15 cellular contexts compared by ENCODE assay signal in the genomic region with DNA sequence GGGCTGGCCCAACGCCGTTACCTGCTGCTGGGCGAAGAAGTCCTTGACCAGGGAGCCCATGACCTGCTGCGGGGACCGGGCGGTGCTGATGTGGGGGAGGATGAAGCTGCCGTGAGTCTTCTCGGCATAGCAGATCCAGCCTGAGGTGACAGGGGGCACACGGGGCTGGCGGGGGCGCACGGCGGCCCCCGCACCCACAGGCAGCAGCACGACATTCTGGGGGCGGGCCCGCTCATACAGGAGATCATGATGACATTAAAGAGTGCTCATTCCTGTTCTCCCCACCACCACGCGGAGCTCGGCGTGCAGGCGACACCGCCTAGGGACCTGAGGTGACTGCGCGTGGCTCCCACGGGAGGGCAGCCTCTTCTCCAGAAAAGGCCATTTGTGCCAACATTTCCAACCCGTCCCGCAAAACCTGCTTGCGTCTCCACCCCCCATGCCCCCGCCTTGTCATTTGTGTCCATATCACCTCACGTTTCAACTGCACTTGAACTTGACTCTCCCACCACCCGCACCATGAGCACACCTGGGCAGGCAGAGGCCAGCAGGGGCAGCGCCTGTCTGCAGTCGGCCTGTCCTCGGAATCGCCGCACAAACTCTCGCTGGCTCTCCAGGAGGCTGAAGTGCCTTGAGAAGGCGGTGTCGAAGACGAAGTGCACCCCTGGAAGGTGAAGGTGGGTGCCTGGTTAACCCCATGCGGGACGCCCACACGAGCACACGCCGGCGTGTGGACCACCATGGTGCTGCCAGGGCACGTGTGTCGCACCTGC. TPM values are rescaled to one million over a fixed set of nuclear protein-coding genes. Genes with fewer than 3 reads are reported as not detected.
DNase-seq lines count a peak whose midpoint lies in the region; ATAC-seq, FAIRE-seq and TF ChIP-seq lines count a peak whose summit lies in the region.
"Had no signal": no experiment of that assay in that cellular context is flagged by ENCODE, and none has a peak within 500 bp of the region (broad histone marks: within the 10 kb centered on the region; RNA-seq: fewer than 3 reads in every experiment).

No MANE protein-coding gene starts in this region.

- H3K27me3 ChIP-seq in GM06990 (replicated peaks; ENCODE audit: control insufficient read depth, insufficient read depth, low read length): no peaks in the 10 kb centered on the region
- H3K27me3 ChIP-seq in RWPE2 (ENCODE audit: insufficient read depth, poor library complexity, severe bottlenecking): no peaks in the 10 kb centered on the region
- no peaks in the 10 kb centered on the region for H3K27me3 ChIP-seq in kidney epithelial cell (ENCODE audit: control insufficient read depth, insufficient read depth, low read length)
- H3K27me3 ChIP-seq in esophagus squamous epithelium: peaks cover 0 to 1% (median 0%) of the 10 kb centered on the region in 4 donors

- no peak for TF ChIP-seq POLR2A in esophagus squamous epithelium (IDR thresholded peaks at IDR 0.05)

- TF ChIP-seq CTCF in 22Rv1 (IDR thresholded peaks at IDR 0.05) (no peak), GM06990 (IDR thresholded peaks at IDR 0.05; ENCODE audit: insufficient read depth, low read length, poor library complexity, severe bottlenecking) (no peak), RWPE2 (IDR thresholded peaks at IDR 0.05; ENCODE audit: poor library complexity, severe bottlenecking) (no peak), kidney epithelial cell (IDR thresholded peaks at IDR 0.05; ENCODE audit: insufficient read depth, low read length, poor library complexity, severe bottlenecking) (peak; percentile 4), esophagus squamous epithelium (IDR thresholded peaks at IDR 0.05) (no peak)

- no peak for FAIRE-seq in HTR-8/SVneo (lab: Jason Lieb, UNC)

- H3K27ac ChIP-seq in 22Rv1 (0 out of 2 replicates have a peak overlapping the region, but pooled peaks have one; percentile 96), RWPE2 (ENCODE audit: poor library complexity, severe bottlenecking) (no peak overlapping the region), esophagus squamous epithelium (no peak overlapping the region)

- ATAC-seq in RWPE2 (ENCODE audit: low read depth): no peak
- no peak for ATAC-seq in activated naive CD4-positive, alpha-beta T cell treated with anti-CD3 and anti-CD28 coated beads, Interleukin-2, amount 50 U/mL, for 72 hours

- H3K4me3 ChIP-seq in GM06990 (replicated peaks; ENCODE audit: low read depth, low read length) (no peak overlapping the region), RWPE2 (ENCODE audit: severe bottlenecking) (no peak overlapping the region), kidney epithelial cell (ENCODE audit: low read depth, low read length) (no peak overlapping the region), esophagus squamous epithelium (no peak overlapping the region)

- no peaks in the 10 kb centered on the region for H3K9me3 Mint-ChIP-seq in activated naive CD4-positive, alpha-beta T cell treated with anti-CD3 and anti-CD28 coated beads, Interleukin-2, amount 50 U/mL, for 72 hours
- H3K9me3 Mint-ChIP-seq: CD14-positive monocyte had no signal

- H3K4me1 ChIP-seq in RWPE2 (ENCODE audit: insufficient read depth, poor library complexity, severe bottlenecking) (no peaks in the 10 kb centered on the region), esophagus squamous epithelium (peaks cover 0 to 12% (median 3%) of the 10 kb centered on the region in 3 donors)

- peak; percentile 13 for DNase-seq in GM06990 (ENCODE audit: extremely low read depth, insufficient read length)
- peak; percentile 66 for DNase-seq in RWPE2 (ENCODE audit: low spot score)
- DNase-seq in kidney epithelial cell (ENCODE audit: low read depth): no peak
- DNase-seq in HTR-8/SVneo (ENCODE audit: insufficient read length, low spot score): no peak
- DNase-seq in esophagus squamous epithelium (lab: John Stamatoyannopoulos, UW): no peak
- no peak for DNase-seq in activated naive CD4-positive, alpha-beta T cell treated with anti-CD3 and anti-CD28 coated beads, Interleukin-2, amount 50 U/mL, for 72 hours (ENCODE audit: low spot score in 2 of 2)
- DNase-seq: DMS79 treated with DMSO at 0.1 percent for 48 hours, HCEC 1CT, NCI-H1105 treated with DMSO at 0.1 percent for 48 hours, NCI-H1694 treated with DMSO at 0.1 percent for 48 hours, NCI-H510A, NCI-H774, OCI-M1 had no signal

- intact Hi-C loops in esophagus squamous epithelium (cut with DNase I): no loop called here

- H3K36me3 Mint-ChIP-seq in activated naive CD4-positive, alpha-beta T cell treated with anti-CD3 and anti-CD28 coated beads, Interleukin-2, amount 50 U/mL, for 72 hours: peaks cover 10 to 23% of the 10 kb centered on the region in 2 donors

- H3K9me3 ChIP-seq in RWPE2 (ENCODE audit: severe bottlenecking): no peaks in the 10 kb centered on the region
- H3K9me3 ChIP-seq in esophagus squamous epithelium: no peaks in the 10 kb centered on the region

- no peak overlapping the region for H3K27ac Mint-ChIP-seq in activated naive CD4-positive, alpha-beta T cell treated with anti-CD3 and anti-CD28 coated beads, Interleukin-2, amount 50 U/mL, for 72 hours
- H3K27ac Mint-ChIP-seq: CD14-positive monocyte had no signal

- 84 to 89% methylated on average over 21 to 27 of the region's 49 CpGs for WGBS in esophagus squamous epithelium, 2 donors

- H3K36me3 ChIP-seq in GM06990 (ENCODE audit: control insufficient read depth, insufficient read depth, low read length) (peaks cover 26% of the 10 kb centered on the region), RWPE2 (ENCODE audit: low read depth) (peaks cover 34% of the 10 kb centered on the region), kidney epithelial cell (ENCODE audit: control insufficient read depth, insufficient read depth, low read length) (peaks cover 2% of the 10 kb centered on the region), esophagus squamous epithelium (peaks cover 35 to 93% (median 42%) of the 10 kb centered on the region in 3 donors)

RNA-seq across cellular contexts. Expression of gene CIAO3, which starts 6.4 kb away (rescaled TPM):
- 34.5 and 40.3 TPM in 2 replicates for total RNA-seq in kidney epithelial cell
- total RNA-seq in esophagus squamous epithelium: 10 to 100 TPM; 29.7 to 34.5 (median 33.2) TPM
- 100 to 1,000 TPM in 1 of 2 donors, 10 to 100 TPM in 1; 41.7 to 122 TPM for total RNA-seq in activated naive CD4-positive, alpha-beta T cell treated with anti-CD3 and anti-CD28 coated beads, Interleukin-2, amount 50 U/mL, for 72 hours

RNA-seq across cellular contexts. Expression of gene HAGHL, which starts 7.5 kb away (rescaled TPM):
- 17.7 and 18.8 TPM in 2 replicates for total RNA-seq in kidney epithelial cell
- total RNA-seq in esophagus squamous epithelium: 1 to 10 TPM in 3 of 4 donors, not detected in 1; 1.7 to 5.7 (median 4.8) TPM
- 10 to 100 TPM; 22.2 to 24.5 TPM for total RNA-seq in activated naive CD4-positive, alpha-beta T cell treated with anti-CD3 and anti-CD28 coated beads, Interleukin-2, amount 50 U/mL, for 72 hours

RNA-seq across cellular contexts. Expression of gene CCDC78, which starts 8.2 kb away (rescaled TPM):
- 2.5 and 6.1 TPM in 2 replicates for total RNA-seq in kidney epithelial cell
- 1 to 10 TPM in 1 of 4 donors, under 1 TPM in 3; under 0.01 to 1.0 (median 0.47) TPM for total RNA-seq in esophagus squamous epithelium
- 10 to 100 TPM in 1 of 2 donors, 1 to 10 TPM in 1; 6.2 to 10.7 TPM for total RNA-seq in activated naive CD4-positive, alpha-beta T cell treated with anti-CD3 and anti-CD28 coated beads, Interleukin-2, amount 50 U/mL, for 72 hours

RNA-seq across cellular contexts. Expression of gene ANTKMT, which starts 13.4 kb away (rescaled TPM):
- total RNA-seq in kidney epithelial cell (42.4 and 61.9 TPM in 2 replicates), esophagus squamous epithelium (10 to 100 TPM; 11.6 to 29.1 (median 24.2) TPM)
- 10 to 100 TPM; 17.6 to 22.6 TPM for total RNA-seq in activated naive CD4-positive, alpha-beta T cell treated with anti-CD3 and anti-CD28 coated beads, Interleukin-2, amount 50 U/mL, for 72 hours

RNA-seq across cellular contexts. Expression of gene METRN, which starts 19.5 kb away (rescaled TPM):
- 116 and 161 TPM in 2 replicates for total RNA-seq in kidney epithelial cell
- total RNA-seq in esophagus squamous epithelium: 10 to 100 TPM in 2 of 4 donors, 1 to 10 TPM in 2; 4.2 to 12.7 (median 8.8) TPM
- 10 to 100 TPM; 10.1 to 14.7 TPM for total RNA-seq in activated naive CD4-positive, alpha-beta T cell treated with anti-CD3 and anti-CD28 coated beads, Interleukin-2, amount 50 U/mL, for 72 hours

Comparison
In these comparisons a context has a peak if more than half of its experiments do, and no peak if none do; other contexts are left out.
1. DNase-seq: peak in GM06990 (single experiment) and RWPE2 (single experiment); none in kidney epithelial cell (single experiment), HTR-8/SVneo (single experiment), esophagus squamous epithelium (single experiment) and activated naive CD4-positive, alpha-beta T cell treated with anti-CD3 and anti-CD28 coated beads, Interleukin-2, amount 50 U/mL, for 72 hours (0 of 2).